9 cellular contexts compared by ENCODE assay signal in genomic region chr10:80502621-80503583, GRCh38. TPM values are rescaled to one million over a fixed set of nuclear protein-coding genes. Genes with fewer than 3 reads are reported as not detected.
A peak's percentile ranks its signal among the peaks of the same experiment; 100 is the strongest.
DNase-seq lines count a peak whose midpoint lies in the region; ATAC-seq, FAIRE-seq and TF ChIP-seq lines count a peak whose summit lies in the region.
"Had no signal": no experiment of that assay in that cellular context is flagged by ENCODE, and none has a peak within 500 bp of the region (broad histone marks: within the 10 kb centered on the region; RNA-seq: fewer than 3 reads in every experiment).

No MANE protein-coding gene starts in this region.

- peaks cover 76% of the 10 kb centered on the region for H3K4me1 ChIP-seq in effector memory CD4-positive, alpha-beta T cell (ENCODE audit: control insufficient read depth, insufficient read depth, low read length, poor library complexity, severe bottlenecking)

- ATAC-seq in CD4-positive, alpha-beta T cell (ENCODE audit: poor library complexity) = no peak
- ATAC-seq: PC-3 had no signal

- CTCF ChIA-PET in CD4-positive, alpha-beta T cell (lab: Charles Lee) = interaction anchor here (0.8 to 11.6 kb wide), 6 partner anchors 18 to 125 kb away, joined by 3 to 250 read pairs (median 15); no protein-coding TSS in a partner anchor

- no peaks in the 10 kb centered on the region for H3K9me3 Mint-ChIP-seq in CD4-positive, alpha-beta T cell
- no peaks in the 10 kb centered on the region for H3K9me3 Mint-ChIP-seq in nephron

- no peak for DNase-seq in CD4-positive, alpha-beta T cell
- DNase-seq in RCC 7860 (ENCODE audit: low spot score) (peak; percentile 28), CD1c-positive myeloid dendritic cell (ENCODE audit: extremely low spot score) (no peak), NCI-H2107 treated with DMSO at 0.1 percent for 48 hours (lab: John Stamatoyannopoulos, UW; ENCODE audit: unreplicated experiment) (no peak), NCI-H187 (lab: John Stamatoyannopoulos, UW) (no peak), NCI-H2107 (lab: John Stamatoyannopoulos, UW) (no peak)
- DNase-seq in effector memory CD4-positive, alpha-beta T cell = no peak
- DNase-seq: PC-3 had no signal

- H3K4me3 ChIP-seq in effector memory CD4-positive, alpha-beta T cell (ENCODE audit: insufficient read depth, low read depth, low read length, poor library complexity, severe bottlenecking) = no peak overlapping the region

- no peak for TF ChIP-seq CTCF in CD4-positive, alpha-beta T cell (IDR thresholded peaks at IDR 0.05)
- no peak for TF ChIP-seq CTCF in nephron (IDR thresholded peaks at IDR 0.05; ENCODE audit: unreplicated experiment in 3 of 3)

- H3K27ac ChIP-seq in CD4-positive, alpha-beta T cell (ENCODE audit: low read depth, low read length) = peak overlapping the region; percentile 54
- peak overlapping the region; percentile 73 for H3K27ac ChIP-seq in effector memory CD4-positive, alpha-beta T cell (ENCODE audit: insufficient read depth, low read length, poor library complexity, severe bottlenecking)

- no peaks in the 10 kb centered on the region for H3K27me3 Mint-ChIP-seq in CD4-positive, alpha-beta T cell
- H3K27me3 Mint-ChIP-seq in nephron (ENCODE audit: low read depth) = peaks cover 3% of the 10 kb centered on the region

- intact Hi-C loops in CD4-positive, alpha-beta T cell (cut with DNase I, micrococcal nuclease) = no loop called here

- peaks cover 76% of the 10 kb centered on the region for H3K36me3 Mint-ChIP-seq in CD4-positive, alpha-beta T cell (ENCODE audit: low read depth)
- peaks cover 20% of the 10 kb centered on the region for H3K36me3 Mint-ChIP-seq in nephron (ENCODE audit: low read depth)

- POLR2A ChIA-PET in CD4-positive, alpha-beta T cell (lab: Charles Lee) = interaction anchor here (0.9 to 12.8 kb wide), 4 partner anchors 14 to 120 kb away, joined by 3 to 302 read pairs (median 87); no protein-coding TSS in a partner anchor

- H3K36me3 ChIP-seq in effector memory CD4-positive, alpha-beta T cell (ENCODE audit: control insufficient read depth, insufficient read depth, low read length) = peaks cover 28% of the 10 kb centered on the region

- peak overlapping the region; percentile 35 for H3K4me3 Mint-ChIP-seq in CD4-positive, alpha-beta T cell
- H3K4me3 Mint-ChIP-seq in nephron = no peak overlapping the region

- peaks cover 89% of the 10 kb centered on the region for H3K4me1 Mint-ChIP-seq in CD4-positive, alpha-beta T cell (ENCODE audit: low read depth)
- H3K4me1 Mint-ChIP-seq in nephron = peaks cover 87% of the 10 kb centered on the region

- H3K9me3 ChIP-seq in CD4-positive, alpha-beta T cell (ENCODE audit: control insufficient read depth, low read length) = no peaks in the 10 kb centered on the region
- no peaks in the 10 kb centered on the region for H3K9me3 ChIP-seq in effector memory CD4-positive, alpha-beta T cell (ENCODE audit: control insufficient read depth, low read length)

- no peaks in the 10 kb centered on the region for H3K27me3 ChIP-seq in CD4-positive, alpha-beta T cell (ENCODE audit: control insufficient read depth, insufficient read depth, low read length)
- H3K27me3 ChIP-seq in effector memory CD4-positive, alpha-beta T cell (replicated peaks; ENCODE audit: control insufficient read depth, insufficient read depth, low read length, poor library complexity, severe bottlenecking) = no peaks in the 10 kb centered on the region

- no peak for FAIRE-seq in RCC 7860 (lab: Jason Lieb, UNC)

- peak overlapping the region; percentile 78 for H3K27ac Mint-ChIP-seq in CD4-positive, alpha-beta T cell
- H3K27ac Mint-ChIP-seq in nephron = peak overlapping the region; percentile 17 to 93 (median 92)

RNA-seq across cellular contexts. Expression of gene SH2D4B, which starts 34.8 kb away (rescaled TPM):
- total RNA-seq in CD4-positive, alpha-beta T cell = under 1 TPM; 0.16 to 0.31 TPM
- total RNA-seq: PC-3 had no signal

RNA-seq across cellular contexts. Expression of gene TSPAN14, which starts 48.8 kb away (rescaled TPM):
- 100 to 1,000 TPM; 167 to 168 TPM for total RNA-seq in CD4-positive, alpha-beta T cell
- total RNA-seq: PC-3 had no signal
